Comparison of ENCODE assay signal across 15 cellular contexts in genomic region chr10:49370326-49371100, GRCh38. TPM values are rescaled to one million over a fixed set of nuclear protein-coding genes. Genes with fewer than 3 reads are reported as not detected.
DNase-seq lines count a peak whose midpoint lies in the region; ATAC-seq and TF ChIP-seq lines count a peak whose summit lies in the region.
"Had no signal": no experiment of that assay in that cellular context is flagged by ENCODE, and none has a peak within 500 bp of the region (broad histone marks: within the 10 kb centered on the region; RNA-seq: fewer than 3 reads in every experiment).

No MANE protein-coding gene starts in this region.

- DNase-seq in activated naive CD4-positive, alpha-beta T cell treated with anti-CD3 and anti-CD28 coated beads, Interleukin-2, amount 50 U/mL, for 72 hours (ENCODE audit: low spot score in 2 of 2): no peak
- DNase-seq in activated naive CD4-positive, alpha-beta T cell (lab: John Stamatoyannopoulos, UW): no peak
- peak; percentile 32 for DNase-seq in left lobe of liver (ENCODE audit: low spot score)
- DNase-seq in type B pancreatic cell (ENCODE audit: extremely low spot score, unreplicated experiment): peak; percentile 42
- no peak for DNase-seq in DMS153 treated with DMSO at 0.1 percent for 48 hours (lab: John Stamatoyannopoulos, UW; ENCODE audit: unreplicated experiment)
- DNase-seq: C1 segment of cervical spinal cord; Calu3; CD4-positive, alpha-beta memory T cell; COR-L47; DND-41; GOT3; HFFc6 had no signal

- H3K4me3 Mint-ChIP-seq in type B pancreatic cell: no peak overlapping the region
- H3K4me3 Mint-ChIP-seq: CD4-positive, alpha-beta memory T cell; HFFc6 had no signal

- H3K9me3 Mint-ChIP-seq in activated naive CD4-positive, alpha-beta T cell treated with anti-CD3 and anti-CD28 coated beads, Interleukin-2, amount 50 U/mL, for 72 hours: no peaks in the 10 kb centered on the region
- H3K9me3 Mint-ChIP-seq in type B pancreatic cell: no peaks in the 10 kb centered on the region
- H3K9me3 Mint-ChIP-seq: CD4-positive, alpha-beta memory T cell; HFFc6 had no signal

- no peaks in the 10 kb centered on the region for H3K4me1 Mint-ChIP-seq in type B pancreatic cell (ENCODE audit: unreplicated experiment)
- H3K4me1 Mint-ChIP-seq: CD4-positive, alpha-beta memory T cell had no signal

- peak overlapping the region; percentile 32 to 42 for H3K27ac Mint-ChIP-seq in activated naive CD4-positive, alpha-beta T cell treated with anti-CD3 and anti-CD28 coated beads, Interleukin-2, amount 50 U/mL, for 72 hours
- H3K27ac Mint-ChIP-seq in type B pancreatic cell: no peak overlapping the region
- H3K27ac Mint-ChIP-seq: CD4-positive, alpha-beta memory T cell; HFFc6 had no signal

- H3K27me3 Mint-ChIP-seq in type B pancreatic cell: peaks cover 39% of the 10 kb centered on the region

- no peak for TF ChIP-seq CTCF in type B pancreatic cell (conservative IDR thresholded peaks at IDR 0.05)

- no peak for ATAC-seq in activated naive CD4-positive, alpha-beta T cell treated with anti-CD3 and anti-CD28 coated beads, Interleukin-2, amount 50 U/mL, for 72 hours
- no peak for ATAC-seq in left lobe of liver
- no peak for ATAC-seq in HG02798 (IDR thresholded peaks at IDR 0.05; ENCODE audit: poor library complexity, unreplicated experiment)

- H3K36me3 Mint-ChIP-seq in activated naive CD4-positive, alpha-beta T cell treated with anti-CD3 and anti-CD28 coated beads, Interleukin-2, amount 50 U/mL, for 72 hours: no peaks in the 10 kb centered on the region
- no peaks in the 10 kb centered on the region for H3K36me3 Mint-ChIP-seq in type B pancreatic cell
- H3K36me3 Mint-ChIP-seq: CD4-positive, alpha-beta memory T cell had no signal

RNA-seq across cellular contexts. Expression of gene DRGX, which starts 25.4 kb away (rescaled TPM):
- total RNA-seq in activated naive CD4-positive, alpha-beta T cell treated with anti-CD3 and anti-CD28 coated beads, Interleukin-2, amount 50 U/mL, for 72 hours: not detected
- total RNA-seq in left lobe of liver (not detected), type B pancreatic cell (ENCODE audit: low replicate concordance) (0.21 and 0.22 TPM in 2 replicates)
- total RNA-seq: A172; A673; Calu3; CD4-positive, alpha-beta memory T cell had no signal

Comparison
In these comparisons a context has a peak if more than half of its experiments do, and no peak if none do; other contexts are left out.
1. DNase-seq: peak in left lobe of liver (single experiment) and type B pancreatic cell (single experiment); none in activated naive CD4-positive, alpha-beta T cell treated with anti-CD3 and anti-CD28 coated beads, Interleukin-2, amount 50 U/mL, for 72 hours (0 of 2), activated naive CD4-positive, alpha-beta T cell (0 of 4) and DMS153 treated with DMSO at 0.1 percent for 48 hours (single experiment).